1 cellular context compared by ENCODE assay signal in genomic region chr4:106329027-106329618, GRCh38.
TF ChIP-seq lines count a peak whose summit lies in the region.

No MANE protein-coding gene starts in this region.

TF ChIP-seq in GM12878, 131 proteins besides CTCF, POLR2A, EP300 and RAD21 (continued from another document):
- no peak for TF ChIP-seq SIX5 (IDR thresholded peaks at IDR 0.05; ENCODE audit: low read depth, low read length, severe bottlenecking)
- TF ChIP-seq TARDBP (IDR thresholded peaks at IDR 0.05; ENCODE audit: borderline replicate concordance) = no peak
- TF ChIP-seq ATF7 (IDR thresholded peaks at IDR 0.05; ENCODE audit: low read depth) = no peak
